ENCODE assay signal across 9 cellular contexts in the genomic region with DNA sequence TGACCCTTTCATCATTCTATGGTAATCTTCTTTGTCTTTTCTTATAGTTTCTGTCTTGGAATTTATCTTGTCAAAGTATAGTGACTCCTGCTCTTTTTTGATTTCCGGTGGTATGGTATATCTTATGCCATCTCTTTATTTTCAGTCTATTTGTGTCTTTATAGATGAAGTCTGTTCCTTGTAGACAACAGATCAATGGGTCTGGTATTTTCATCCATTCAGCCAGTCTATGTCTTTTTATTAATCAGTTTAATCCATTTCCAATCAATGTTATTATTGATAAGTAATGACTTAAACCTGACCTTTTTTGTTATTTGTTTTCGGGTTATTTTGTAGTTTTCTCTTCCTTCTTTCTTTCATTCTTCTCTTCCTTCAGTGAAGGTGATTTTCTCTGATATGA.
"Had no signal": no experiment of that assay in that cellular context is flagged by ENCODE, and none has a peak within 500 bp of the region (broad histone marks: within the 10 kb centered on the region; RNA-seq: fewer than 3 reads in every experiment).

No MANE protein-coding gene starts in this region.

- H3K27ac ChIP-seq: GM23248 had no signal

- H3K4me1 ChIP-seq: HAP-1 had no signal

- H2AFZ ChIP-seq: GM23248, GM23338 had no signal

- H3K4me2 ChIP-seq: GM23338 had no signal

- H3K9ac ChIP-seq: GM23248 had no signal

- H3K4me3 ChIP-seq: GM23248, GM23338, HAP-1 had no signal

- H3K36me3 ChIP-seq: HAP-1 had no signal

- H3K9me3 ChIP-seq: HAP-1 had no signal

- DNase-seq: GM23248, GOT3, H7, H9, HCEC 1CT, HFFc6 had no signal

- ATAC-seq: GM23338, HCT116 had no signal
